In the genomic region with DNA sequence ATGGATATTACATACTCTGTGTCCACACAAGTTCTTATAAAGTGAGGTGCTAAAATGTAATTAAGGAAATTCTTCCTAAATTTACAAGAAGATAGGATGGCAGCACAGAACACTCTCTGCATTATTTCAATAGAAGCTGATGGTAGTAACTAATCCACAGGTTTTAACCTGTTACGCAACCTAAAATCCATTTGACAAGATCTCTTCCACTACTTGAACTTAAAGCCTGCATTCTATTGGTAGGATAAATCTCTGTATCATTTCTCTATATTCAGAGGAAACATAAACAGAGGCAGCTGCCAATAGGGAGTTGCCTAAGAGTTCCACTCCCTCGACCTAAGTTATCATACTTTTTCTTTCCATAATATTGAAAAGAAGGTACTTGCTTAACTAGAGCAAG, we compare ENCODE assay signal across 23 cellular contexts. TPM values are rescaled to one million over a fixed set of nuclear protein-coding genes. Genes with fewer than 3 reads are reported as not detected.
DNase-seq lines count a peak whose midpoint lies in the region; ATAC-seq, FAIRE-seq and TF ChIP-seq lines count a peak whose summit lies in the region.
"Had no signal": no experiment of that assay in that cellular context is flagged by ENCODE, and none has a peak within 500 bp of the region (broad histone marks: within the 10 kb centered on the region; RNA-seq: fewer than 3 reads in every experiment).

No MANE protein-coding gene starts in this region.

- H3K9me3 Mint-ChIP-seq in nephron (no peaks in the 10 kb centered on the region), H9 (no peaks in the 10 kb centered on the region)
- H3K9me3 Mint-ChIP-seq: HFFc6 had no signal

- H3K9ac ChIP-seq in IMR-90 (ENCODE audit: low read depth, low read length) (no peak overlapping the region), H1 (replicated peaks in 1 of 4; ENCODE audit: extremely low read depth in 1 of 4, low read depth in 3 of 4, low read length in 3 of 4) (no peak overlapping the region), H9 (ENCODE audit: extremely low read depth, insufficient read length, low read length) (no peak overlapping the region)
- H3K9ac ChIP-seq: KMS-11 had no signal

- H3K27ac ChIP-seq in IMR-90 (ENCODE audit: insufficient read depth, low read length) (no peak overlapping the region), H1 (ENCODE audit: low read depth, low read length) (no peak overlapping the region), H9 (ENCODE audit: insufficient read length, low read depth, low read length) (no peak overlapping the region)
- H3K27ac ChIP-seq: KMS-11 had no signal

- H3K27ac Mint-ChIP-seq in T-helper 17 cell = peak overlapping the region; percentile 68
- H3K27ac Mint-ChIP-seq in nephron = peak overlapping the region in 2 of 3 experiments; percentile 2 to 14
- no peak overlapping the region for H3K27ac Mint-ChIP-seq in H9
- H3K27ac Mint-ChIP-seq: HFFc6 had no signal

- H2BK15ac ChIP-seq in IMR-90 (ENCODE audit: low read depth, low read length) (no peak overlapping the region), H1 (ENCODE audit: low read length) (no peak overlapping the region), H9 (ENCODE audit: low read depth, low read length) (no peak overlapping the region)

- BruUV-seq in IMR-90 (replicated peaks; lab: Mats Ljungman, UMichigan) = no TSS peak

- H3K79me1 ChIP-seq in IMR-90 (ENCODE audit: low read depth in 1 of 2, low read length in 2 of 2) (peaks cover 6 to 8% of the 10 kb centered on the region in 2 experiments; a peak in 3 of 4 replicates), H1 (ENCODE audit: low read depth, low read length) (no peaks in the 10 kb centered on the region), H9 (ENCODE audit: insufficient read depth, low read depth, low read length, poor library complexity, severe bottlenecking) (no peaks in the 10 kb centered on the region)

- H3K56ac ChIP-seq in IMR-90 (ENCODE audit: extremely low read depth, insufficient read depth, low read length) (no peak overlapping the region), H1 (replicated peaks; ENCODE audit: insufficient read length, low read depth, low read length) (no peak overlapping the region), H9 (ENCODE audit: insufficient read length, low read depth, low read length) (no peak overlapping the region)

- peaks cover 2% of the 10 kb centered on the region for H3K36me3 Mint-ChIP-seq in T-helper 17 cell (ENCODE audit: low read depth)
- H3K36me3 Mint-ChIP-seq in nephron (ENCODE audit: low read depth) = peaks cover 52% of the 10 kb centered on the region
- H3K36me3 Mint-ChIP-seq in H9 (ENCODE audit: insufficient read depth in 1 of 3, low read depth in 3 of 3) = peaks cover 3 to 33% (median 30%) of the 10 kb centered on the region in 3 experiments; a peak in 6 of 7 replicates

- H4K20me1 ChIP-seq in IMR-90 (ENCODE audit: insufficient read depth, low read length) (0 out of 2 replicates have a peak, but pooled peaks cover 3% of the 10 kb centered on the region), H1 (replicated peaks in 1 of 2; ENCODE audit: control insufficient read depth in 1 of 2, insufficient read depth in 2 of 2, low read length in 2 of 2) (no peaks in the 10 kb centered on the region), H9 (ENCODE audit: control insufficient read depth, insufficient read depth, insufficient read length) (no peaks in the 10 kb centered on the region)

- TF ChIP-seq EP300 in H1 (IDR thresholded peaks at IDR 0.05; ENCODE audit: borderline replicate concordance in 1 of 2, low read depth in 2 of 2, low read length in 2 of 2) = no peak

- no peak overlapping the region for H2BK12ac ChIP-seq in H1 (ENCODE audit: low read depth, low read length)
- H2BK12ac ChIP-seq in H9 (ENCODE audit: insufficient read length, low read depth, low read length) = no peak overlapping the region

- H2BK5ac ChIP-seq in IMR-90 (ENCODE audit: low read depth, low read length, poor library complexity, severe bottlenecking) (no peak overlapping the region), H1 (ENCODE audit: low read depth, low read length) (no peak overlapping the region), H9 (ENCODE audit: insufficient read length, low read length) (no peak overlapping the region)

- intact Hi-C loops in IMR-90 (cut with micrococcal nuclease) (no loop called here), mucosa of descending colon (cut with DNase I, micrococcal nuclease) (no loop called here)

- dilution Hi-C loops in IMR-90 (cut with HindIII; ENCODE audit: low sequenced_read_pairs, unreplicated experiment) = no loop called here

- H3K36me3 ChIP-seq in IMR-90 (ENCODE audit: control insufficient read depth, insufficient read depth, low read length) (peaks cover 6% of the 10 kb centered on the region), H1 (ENCODE audit: control insufficient read depth in 2 of 4, insufficient read depth in 4 of 4, low read length in 3 of 4) (peaks cover 1 to 35% (median 7%) of the 10 kb centered on the region in 4 experiments; a peak in 4 of 8 replicates), mucosa of descending colon (ENCODE audit: low read depth) (no peaks in the 10 kb centered on the region)

- H4K8ac ChIP-seq in IMR-90 (ENCODE audit: low read depth in 2 of 2, low read length in 2 of 2) = no peak overlapping the region
- no peak overlapping the region for H4K8ac ChIP-seq in H1 (ENCODE audit: extremely low read depth, insufficient read depth, low read length)
- H4K8ac ChIP-seq in H9 (replicated peaks; ENCODE audit: insufficient read length, low read depth, low read length) = no peak overlapping the region

- TF ChIP-seq RAD21 in IMR-90 (IDR thresholded peaks at IDR 0.05; ENCODE audit: low read length) (no peak), H1 (IDR thresholded peaks at IDR 0.05 in 1 of 2, conservative IDR thresholded peaks at IDR 0.05 in 1 of 2; ENCODE audit: low read depth in 2 of 2, low read length in 2 of 2) (no peak)

- no peak overlapping the region for H3K18ac ChIP-seq in IMR-90 (ENCODE audit: low read depth, low read length)
- H3K18ac ChIP-seq in H1 (ENCODE audit: extremely low read depth, low read length) = no peak overlapping the region
- H3K18ac ChIP-seq in H9 (ENCODE audit: insufficient read length, low read depth, low read length) = no peak overlapping the region

- FAIRE-seq in H1 (lab: Jason Lieb, UNC) = no peak
- FAIRE-seq: D721Med, GM18507 had no signal

- no peak overlapping the region for H3T11ph ChIP-seq in H9 (ENCODE audit: low read length)

- H3K4me1 Mint-ChIP-seq in T-helper 17 cell (peaks cover 12% of the 10 kb centered on the region), nephron (no peaks in the 10 kb centered on the region), H9 (no peaks in the 10 kb centered on the region)

- no peaks in the 10 kb centered on the region for H3K23me2 ChIP-seq in H1 (ENCODE audit: low read depth, low read length)
- H3K23me2 ChIP-seq in H9 (ENCODE audit: insufficient read length, low read depth, low read length, poor library complexity, severe bottlenecking) = no peaks in the 10 kb centered on the region

- no peak overlapping the region for H2AFZ ChIP-seq in IMR-90 (replicated peaks; ENCODE audit: low read length, poor library complexity)
- H2AFZ ChIP-seq in H1 (ENCODE audit: low read length) = no peak overlapping the region
- H2AFZ ChIP-seq in H9 (ENCODE audit: low read length) = no peak overlapping the region

- H3K4me2 ChIP-seq in IMR-90 (ENCODE audit: low read depth, low read length) (no peak overlapping the region), H1 (ENCODE audit: insufficient read depth in 1 of 2, low read depth in 2 of 2, low read length in 2 of 2) (no peak overlapping the region), H9 (ENCODE audit: insufficient read depth, insufficient read length, low read length) (no peak overlapping the region)
- H3K4me2 ChIP-seq: KMS-11 had no signal

- no peak overlapping the region for H2AK9ac ChIP-seq in IMR-90 (replicated peaks; ENCODE audit: low read depth, low read length, poor library complexity)

- H3K79me2 ChIP-seq in H1 (ENCODE audit: control insufficient read depth in 1 of 2, insufficient read depth in 2 of 2, low read length in 2 of 2) = no peaks in the 10 kb centered on the region
- no peaks in the 10 kb centered on the region for H3K79me2 ChIP-seq in H9 (ENCODE audit: insufficient read depth, low read length)

- H3K4me1 ChIP-seq in IMR-90 (ENCODE audit: control insufficient read depth, insufficient read depth, low read length) = peaks cover 3% of the 10 kb centered on the region; the same call in 1 of the 2 replicates
- H3K4me1 ChIP-seq in H1 (replicated peaks in 1 of 4; ENCODE audit: control insufficient read depth in 3 of 4, insufficient read depth in 4 of 4, low read length in 3 of 4) = no peaks in the 10 kb centered on the region
- H3K4me1 ChIP-seq in mucosa of descending colon (ENCODE audit: low read depth) = no peaks in the 10 kb centered on the region
- no peaks in the 10 kb centered on the region for H3K4me1 ChIP-seq in H9 (ENCODE audit: insufficient read depth, low read length)
- H3K4me1 ChIP-seq: BE2C had no signal

- H2BK20ac ChIP-seq in IMR-90 (ENCODE audit: low read depth, low read length) (no peak overlapping the region), H1 (ENCODE audit: low read length) (no peak overlapping the region), H9 (ENCODE audit: low read depth, low read length, poor library complexity, severe bottlenecking) (no peak overlapping the region)

- H3K14ac ChIP-seq in IMR-90 (replicated peaks; ENCODE audit: low read depth, low read length) = no peak overlapping the region
- no peak overlapping the region for H3K14ac ChIP-seq in H1 (ENCODE audit: insufficient read length)
- H3K14ac ChIP-seq in H9 (ENCODE audit: insufficient read depth, low read length) = no peak overlapping the region

- no peaks in the 10 kb centered on the region for H3K27me3 ChIP-seq in IMR-90 (ENCODE audit: control insufficient read depth, insufficient read depth, low read length)
- no peaks in the 10 kb centered on the region for H3K27me3 ChIP-seq in H1 (replicated peaks in 1 of 4; ENCODE audit: control insufficient read depth in 3 of 4, extremely low read depth in 1 of 4, insufficient read depth in 3 of 4, low read length in 3 of 4)
- H3K27me3 ChIP-seq in H9 (ENCODE audit: insufficient read depth, low read length) = no peaks in the 10 kb centered on the region
- H3K27me3 ChIP-seq: BE2C had no signal

- CTCF ChIA-PET in IMR-90 (lab: Yijun Ruan, JAX) = no interaction called here
- CTCF ChIA-PET in H1 (lab: Charles Lee; ENCODE audit: partially characterized antibody) = no interaction called here

- no peak overlapping the region for H4K91ac ChIP-seq in IMR-90 (ENCODE audit: insufficient read depth, low read depth, low read length)
- H4K91ac ChIP-seq in H1 (replicated peaks; ENCODE audit: insufficient read length, low read length) = no peak overlapping the region
- H4K91ac ChIP-seq in H9 (ENCODE audit: insufficient read length, low read depth, low read length) = no peak overlapping the region

- in situ Hi-C loops in IMR-90 (cut with MboI; ENCODE audit: low sequenced_read_pairs) = no loop called here

- H2AK5ac ChIP-seq in IMR-90 (ENCODE audit: low read depth, low read length) (no peak overlapping the region), H1 (ENCODE audit: low read depth, low read length) (no peak overlapping the region), H9 (ENCODE audit: insufficient read length, low read length) (no peak overlapping the region)

- no peak overlapping the region for H3K4me3 Mint-ChIP-seq in T-helper 17 cell
- no peak overlapping the region for H3K4me3 Mint-ChIP-seq in nephron
- H3K4me3 Mint-ChIP-seq in H9 = no peak overlapping the region
- H3K4me3 Mint-ChIP-seq: HFFc6 had no signal

- H3K4me3 ChIP-seq in IMR-90 (ENCODE audit: insufficient read depth, low read depth, low read length) = no peak overlapping the region
- H3K4me3 ChIP-seq in H1 (ENCODE audit: extremely low read depth in 1 of 4, insufficient read depth in 2 of 4, low read depth in 3 of 4, low read length in 4 of 4) = no peak overlapping the region
- no peak overlapping the region for H3K4me3 ChIP-seq in mucosa of descending colon

- TF ChIP-seq CTCF in IMR-90 (conservative IDR thresholded peaks at IDR 0.05; ENCODE audit: low read depth, low read length) (no peak), H1 (IDR thresholded peaks at IDR 0.05; ENCODE audit: control extremely low read depth in 1 of 3, insufficient read depth in 1 of 3, low read depth in 1 of 3, low read length in 3 of 3) (no peak), nephron (IDR thresholded peaks at IDR 0.05; ENCODE audit: unreplicated experiment in 3 of 3) (no peak), mucosa of descending colon (IDR thresholded peaks at IDR 0.05) (no peak), H9 (conservative IDR thresholded peaks at IDR 0.05) (no peak)

- H4K5ac ChIP-seq in IMR-90 (ENCODE audit: low read depth, low read length) (no peak overlapping the region), H1 (ENCODE audit: insufficient read length, low read depth, low read length) (no peak overlapping the region), H9 (ENCODE audit: insufficient read length, low read depth, low read length) (no peak overlapping the region)

- H3K9me3 ChIP-seq in IMR-90 (ENCODE audit: control insufficient read depth, insufficient read depth, low read length) (no peaks in the 10 kb centered on the region), T-helper 17 cell (ENCODE audit: control insufficient read depth, low read length, poor library complexity, severe bottlenecking) (no peaks in the 10 kb centered on the region), H1 (ENCODE audit: insufficient read depth in 2 of 2, low read depth in 1 of 2, low read length in 1 of 2) (no peaks in the 10 kb centered on the region), mucosa of descending colon (no peaks in the 10 kb centered on the region), H9 (ENCODE audit: control insufficient read depth, low read depth, low read length) (no peaks in the 10 kb centered on the region)
- H3K9me3 ChIP-seq: BE2C had no signal

- H3K23ac ChIP-seq in IMR-90 (ENCODE audit: low read depth, low read length) (no peak overlapping the region), H1 (ENCODE audit: insufficient read length) (no peak overlapping the region), H9 (ENCODE audit: insufficient read length, low read depth, low read length) (no peak overlapping the region)

- no CpG with 5 or more reads among the region's 2 CpGs for WGBS in IMR-90 (ENCODE audit: extremely low coverage in 2 of 2, insufficient read length in 1 of 2), 2 experiments
- 88% methylated on average over 2 of the region's 2 CpGs; no CpG with 5 or more reads in 1 of the 2 experiments for WGBS in H1 (ENCODE audit: extremely low coverage in 1 of 2, insufficient coverage in 1 of 2, insufficient read length in 1 of 2, insufficient replicate concordance in 2 of 2, low coverage in 1 of 2, low lambda C conversion rate in 2 of 2, missing lambda C conversion rate in 1 of 2), 2 experiments
- WGBS in H9 (ENCODE audit: extremely low coverage, insufficient read length, low lambda C conversion rate) = no CpG with 5 or more reads among the region's 2 CpGs

- H3K4ac ChIP-seq in IMR-90 (ENCODE audit: low read depth, low read length) (no peak overlapping the region), H1 (replicated peaks; ENCODE audit: insufficient read length, low read depth, low read length) (no peak overlapping the region), H9 (ENCODE audit: low read depth, low read length) (no peak overlapping the region)

- H3K9me1 ChIP-seq in IMR-90 (ENCODE audit: insufficient read depth, low read length) = no peaks in the 10 kb centered on the region

- ATAC-seq in IMR-90 (ENCODE audit: low read depth) (no peak), T-helper 17 cell (no peak), mucosa of descending colon (no peak)
- ATAC-seq: PC-3, SK-N-SH treated with all-trans-retinoic acid at 6 μM for 48 hours had no signal

- POLR2A ChIA-PET in IMR-90 (lab: Charles Lee; ENCODE audit: unreplicated experiment) (no interaction called here), H1 (lab: Charles Lee; ENCODE audit: partially characterized antibody) (interaction anchor here (1.3 kb wide), 1 partner anchor 10 kb away, joined by 4 read pairs; no protein-coding TSS in a partner anchor)

- DNase-seq in IMR-90 = no peak
- no peak for DNase-seq in T-helper 17 cell
- DNase-seq in H1 (ENCODE audit: low read depth in 1 of 2, low spot score in 2 of 2) = no peak
- no peak for DNase-seq in iPS-NIHi11 (ENCODE audit: low spot score)
- no peak for DNase-seq in mucosa of descending colon
- DNase-seq in DMS79 (lab: John Stamatoyannopoulos, UW) = no peak
- DNase-seq in H9 = no peak
- DNase-seq: BE2C, H7, HFFc6, MM.1S, NCI-H1092, NCI-H1417 treated with DMSO at 0.1 percent for 48 hours, NCI-H1694 treated with DMSO at 0.1 percent for 48 hours, NCI-H2081, NCI-H226, NCI-H510A treated with DMSO at 0.1 percent for 48 hours, PC-3 had no signal

- H2BK120ac ChIP-seq in IMR-90 (ENCODE audit: low read depth, low read length) (no peak overlapping the region), H1 (replicated peaks; ENCODE audit: low read depth, low read length) (no peak overlapping the region), H9 (ENCODE audit: low read depth, low read length, poor library complexity, severe bottlenecking) (no peak overlapping the region)

- TF ChIP-seq POLR2A in IMR-90 (IDR thresholded peaks at IDR 0.05; ENCODE audit: low read depth, low read length) (no peak), H1 (IDR thresholded peaks at IDR 0.05; ENCODE audit: control extremely low read depth in 1 of 2, low read depth in 2 of 2, low read length in 2 of 2) (no peak)

- H3K27me3 Mint-ChIP-seq in T-helper 17 cell = no peaks in the 10 kb centered on the region
- H3K27me3 Mint-ChIP-seq in nephron (ENCODE audit: low read depth) = no peaks in the 10 kb centered on the region
- H3K27me3 Mint-ChIP-seq in H9 (ENCODE audit: low read depth) = no peaks in the 10 kb centered on the region

RNA-seq across cellular contexts. Expression of a gene that starts 21.6 kb away (rescaled TPM):
- total RNA-seq in IMR-90 (2012; rRNA removed) = 6.6 and 12.8 TPM in 2 replicates
- 6.5 and 7.3 TPM in 2 replicates for polyA plus RNA-seq in IMR-90 (2012; rRNA removed)
- polyA plus RNA-seq in IMR-90 (2012; cell fraction: cytosol; rRNA removed) = 4.3 and 7.5 TPM in 2 replicates
- 2.7 and 4.3 TPM in 2 replicates for polyA plus RNA-seq in IMR-90 (2012; cell fraction: nucleus; rRNA removed; ENCODE audit: low replicate concordance)
- 10 to 100 TPM; 18.2 to 20.1 TPM for total RNA-seq in T-helper 17 cell
- total RNA-seq in H1 (2021; fragmentation: NEBNext Ultra II Directional; extraction: Animal tissue kit (Norgen Biotek cat#: 25700)) = 22.4 and 23.8 TPM in 2 replicates
- 4.6 and 5.2 TPM in 2 replicates for polyA plus RNA-seq in H1 (2011; rRNA removed)
- polyA plus RNA-seq in H1 (2011; cell fraction: cytosol; rRNA removed) = 10.4 TPM
- 4.6 TPM for polyA plus RNA-seq in H1 (2011; cell fraction: nucleus; rRNA removed)
- 10.8 to 17.0 TPM (median 13.2 TPM) in 4 replicates for polyA plus RNA-seq in H1 (2012, experiment 1 of 2)
- polyA plus RNA-seq in H1 (2012, experiment 2 of 2) = 1.9 TPM
- polyA plus RNA-seq in H1 (2013, experiment 1 of 2) = 12.0 TPM
- 11.9 TPM for polyA plus RNA-seq in H1 (2013, experiment 2 of 2)
- polyA minus RNA-seq in H1 (2011; rRNA and poly(A)+ RNA removed) = 7.2 and 10.8 TPM in 2 replicates
- 9.2 TPM for polyA minus RNA-seq in H1 (2011; cell fraction: cytosol; rRNA and poly(A)+ RNA removed)
- 6.3 TPM for polyA minus RNA-seq in H1 (2011; cell fraction: nucleus; rRNA and poly(A)+ RNA removed)
- 10 to 100 TPM; 11.1 to 27.1 (median 13.9) TPM for total RNA-seq in mucosa of descending colon
- total RNA-seq in H9 (2021) = 17.6 and 19.0 TPM in 2 replicates

RNA-seq across cellular contexts. Expression of a gene that starts 34.7 kb away (rescaled TPM):
- total RNA-seq in IMR-90 (2012; rRNA removed) (0.18 and 0.28 TPM in 2 replicates), T-helper 17 cell (1 to 10 TPM; 5.7 to 9.2 TPM), mucosa of descending colon (1 to 10 TPM; 4.5 to 4.9 (median 4.7) TPM), H9 (2021) (0.75 and 0.87 TPM in 2 replicates)
- polyA plus RNA-seq in IMR-90 (2012; rRNA removed) (0.60 and 0.84 TPM in 2 replicates), H1 (2011; rRNA removed) (0.57 and 1.6 TPM in 2 replicates)
- polyA plus RNA-seq in IMR-90 (2012; cell fraction: cytosol; rRNA removed) = 0.04 TPM in 1 of 2 replicates, not detected in the other
- polyA plus RNA-seq in IMR-90 (2012; cell fraction: nucleus; rRNA removed; ENCODE audit: low replicate concordance) = 0.47 and 1.4 TPM in 2 replicates
- total RNA-seq in H1 (2021; fragmentation: NEBNext Ultra II Directional; extraction: Animal tissue kit (Norgen Biotek cat#: 25700)) = 0.55 and 1.1 TPM in 2 replicates
- 1.0 TPM for polyA plus RNA-seq in H1 (2011; cell fraction: cytosol; rRNA removed)
- polyA plus RNA-seq in H1 (2011; cell fraction: nucleus; rRNA removed) = 1.5 TPM
- 0.38 to 1.8 TPM (median 1.4 TPM) in 4 replicates for polyA plus RNA-seq in H1 (2012, experiment 1 of 2)
- not detected for polyA plus RNA-seq in H1 (2012, experiment 2 of 2)
- 0.75 TPM for polyA plus RNA-seq in H1 (2013, experiment 1 of 2)
- polyA plus RNA-seq in H1 (2013, experiment 2 of 2) = 0.85 TPM
- polyA minus RNA-seq in H1 (2011; rRNA and poly(A)+ RNA removed) = 1.9 and 2.1 TPM in 2 replicates
- polyA minus RNA-seq in H1 (2011; cell fraction: cytosol; rRNA and poly(A)+ RNA removed) = 0.81 TPM
- 2.8 TPM for polyA minus RNA-seq in H1 (2011; cell fraction: nucleus; rRNA and poly(A)+ RNA removed)
- total RNA-seq: PC-3 had no signal

RNA-seq across cellular contexts. Expression of a gene that starts 38.8 kb away (rescaled TPM):
- 3.3 and 3.4 TPM in 2 replicates for total RNA-seq in IMR-90 (2012; rRNA removed)
- 5.3 and 5.9 TPM in 2 replicates for polyA plus RNA-seq in IMR-90 (2012; rRNA removed)
- 3.1 and 4.9 TPM in 2 replicates for polyA plus RNA-seq in IMR-90 (2012; cell fraction: cytosol; rRNA removed)
- 2.8 and 4.1 TPM in 2 replicates for polyA plus RNA-seq in IMR-90 (2012; cell fraction: nucleus; rRNA removed; ENCODE audit: low replicate concordance)
- total RNA-seq in T-helper 17 cell = 1 to 10 TPM; 5.9 to 7.7 TPM
- total RNA-seq in H1 (2021; fragmentation: NEBNext Ultra II Directional; extraction: Animal tissue kit (Norgen Biotek cat#: 25700)) = 12.0 and 13.3 TPM in 2 replicates
- polyA plus RNA-seq in H1 (2011; rRNA removed) = 11.8 and 13.0 TPM in 2 replicates
- polyA plus RNA-seq in H1 (2011; cell fraction: cytosol; rRNA removed) = 12.1 TPM
- polyA plus RNA-seq in H1 (2011; cell fraction: nucleus; rRNA removed) = 12.1 TPM
- polyA plus RNA-seq in H1 (2012, experiment 1 of 2) = 8.9 to 11.4 TPM (median 9.3 TPM) in 4 replicates
- polyA plus RNA-seq in H1 (2012, experiment 2 of 2) = 1.9 TPM
- 14.2 TPM for polyA plus RNA-seq in H1 (2013, experiment 1 of 2)
- polyA plus RNA-seq in H1 (2013, experiment 2 of 2) = 17.0 TPM
- polyA minus RNA-seq in H1 (2011; rRNA and poly(A)+ RNA removed) = 17.4 and 19.6 TPM in 2 replicates
- 10.4 TPM for polyA minus RNA-seq in H1 (2011; cell fraction: cytosol; rRNA and poly(A)+ RNA removed)
- 19.6 TPM for polyA minus RNA-seq in H1 (2011; cell fraction: nucleus; rRNA and poly(A)+ RNA removed)
- total RNA-seq in mucosa of descending colon = 10 to 100 TPM in 2 of 3 donors, 1 to 10 TPM in 1; 9.5 to 21.5 (median 17.2) TPM
- total RNA-seq in H9 (2021) = 7.1 and 7.6 TPM in 2 replicates

RNA-seq across cellular contexts. Expression of a gene that starts 40.1 kb away (rescaled TPM):
- total RNA-seq in IMR-90 (2012; rRNA removed) (24.7 and 33.3 TPM in 2 replicates), T-helper 17 cell (10 to 100 TPM; 14.2 to 15.2 TPM), mucosa of descending colon (10 to 100 TPM; 71.4 to 86.8 (median 74.0) TPM), H9 (2021) (41.5 and 42.7 TPM in 2 replicates)
- polyA plus RNA-seq in IMR-90 (2012; rRNA removed) (20.2 and 26.2 TPM in 2 replicates), H1 (2011; rRNA removed) (7.8 and 8.9 TPM in 2 replicates)
- polyA plus RNA-seq in IMR-90 (2012; cell fraction: cytosol; rRNA removed) = 4.7 and 9.4 TPM in 2 replicates
- polyA plus RNA-seq in IMR-90 (2012; cell fraction: nucleus; rRNA removed; ENCODE audit: low replicate concordance) = 3.7 and 17.3 TPM in 2 replicates
- total RNA-seq in H1 (2021; fragmentation: NEBNext Ultra II Directional; extraction: Animal tissue kit (Norgen Biotek cat#: 25700)) = 23.9 and 30.0 TPM in 2 replicates
- 15.0 TPM for polyA plus RNA-seq in H1 (2011; cell fraction: cytosol; rRNA removed)
- 17.1 TPM for polyA plus RNA-seq in H1 (2011; cell fraction: nucleus; rRNA removed)
- 13.0 to 17.0 TPM (median 14.2 TPM) in 4 replicates for polyA plus RNA-seq in H1 (2012, experiment 1 of 2)
- 1.9 TPM for polyA plus RNA-seq in H1 (2012, experiment 2 of 2)
- 28.2 TPM for polyA plus RNA-seq in H1 (2013, experiment 1 of 2)
- polyA plus RNA-seq in H1 (2013, experiment 2 of 2) = 26.4 TPM
- 11.4 and 22.6 TPM in 2 replicates for polyA minus RNA-seq in H1 (2011; rRNA and poly(A)+ RNA removed)
- polyA minus RNA-seq in H1 (2011; cell fraction: cytosol; rRNA and poly(A)+ RNA removed) = 31.0 TPM
- 45.6 TPM for polyA minus RNA-seq in H1 (2011; cell fraction: nucleus; rRNA and poly(A)+ RNA removed)

Comparison
In these comparisons a context has a peak if more than half of its experiments do, and no peak if none do; other contexts are left out.
1. H3K27ac Mint-ChIP-seq: peak in T-helper 17 cell (single experiment) and nephron (2 of 3); none in H9 (0 of 3).